ENCODE assay signal across 13 cellular contexts in genomic region chr1:240000634-240001033, GRCh38.
DNase-seq lines count a peak whose midpoint lies in the region; ATAC-seq and TF ChIP-seq lines count a peak whose summit lies in the region.
"Had no signal": no experiment of that assay in that cellular context is flagged by ENCODE, and none has a peak within 500 bp of the region (broad histone marks: within the 10 kb centered on the region; RNA-seq: fewer than 3 reads in every experiment).

No MANE protein-coding gene starts in this region.

- H3K79me2 ChIP-seq in GM23248 (ENCODE audit: insufficient read depth), result no peaks in the 10 kb centered on the region
- H3K79me2 ChIP-seq in SK-N-SH (ENCODE audit: insufficient read depth), result no peaks in the 10 kb centered on the region

- in situ Hi-C loops in GM23248 (cut with MboI), result no loop called here

- H3K9me2 ChIP-seq in GM23248 (ENCODE audit: insufficient read depth) (no peaks in the 10 kb centered on the region), SK-N-SH (no peaks in the 10 kb centered on the region)

- H4K20me1 ChIP-seq in GM23248 (ENCODE audit: insufficient read depth) (no peaks in the 10 kb centered on the region), SK-N-SH (ENCODE audit: insufficient read depth) (no peaks in the 10 kb centered on the region)

- H2AFZ ChIP-seq in GM23248 (no peak overlapping the region), SK-N-SH (ENCODE audit: low read depth) (no peak overlapping the region; the same call in 1 of the 2 replicates)

- H3K9ac ChIP-seq in GM23248 (no peak overlapping the region), SK-N-SH (peak overlapping the region; percentile 24; the same call in 1 of the 2 replicates)

- peak in 1 of 2 experiments; percentile 46; a peak in 1 of 4 replicates for TF ChIP-seq EP300 in SK-N-SH (IDR thresholded peaks at IDR 0.05; ENCODE audit: borderline replicate concordance in 1 of 2, low read depth in 1 of 2, low read length in 1 of 2)

- peaks cover 0 to 3% of the 10 kb centered on the region in 2 donors for H3K4me1 Mint-ChIP-seq in natural killer cell treated with Interleukin-12 subunit alpha and Interleukin-12 subunit beta and Interleukin-15 and Interleukin-18, amount 100 ng/mL, for 72 hours (ENCODE audit: low read depth in 2 of 2)

- H3K27ac ChIP-seq in GM23248 (no peak overlapping the region), SK-N-SH (ENCODE audit: low read depth in 2 of 2, low read length in 1 of 2) (peak overlapping the region; percentile 13 to 80; a peak in 3 of 4 replicates)

- no peak for TF ChIP-seq CTCF in SK-N-SH (IDR thresholded peaks at IDR 0.05)

- H3K4me3 ChIP-seq in GM23248, result no peak overlapping the region
- H3K4me3 ChIP-seq in SK-N-SH (ENCODE audit: low read depth in 2 of 2, low read length in 1 of 2), result no peak overlapping the region

- CTCF ChIA-PET in SK-N-SH (lab: Yijun Ruan, JAX), result no interaction called here

- H3K9me3 ChIP-seq in GM23248 (ENCODE audit: low read depth), result no peaks in the 10 kb centered on the region
- H3K9me3 ChIP-seq in SK-N-SH, result no peaks in the 10 kb centered on the region

- ATAC-seq in natural killer cell treated with Interleukin-12 subunit alpha and Interleukin-12 subunit beta and Interleukin-15 and Interleukin-18, amount 100 ng/mL, for 72 hours, result no peak
- no peak for ATAC-seq in GM21717 (IDR thresholded peaks at IDR 0.05; ENCODE audit: unreplicated experiment)
- ATAC-seq: stimulated activated naive CD8-positive, alpha-beta T cell treated with anti-CD3 and anti-CD28 coated beads, Interleukin-15, Interleukin-2, amounts not matched to agents 100 U/mL and 50 U/mL, for 24 hours had no signal

- H3K36me3 ChIP-seq in GM23248 (ENCODE audit: low read depth) (no peaks in the 10 kb centered on the region), SK-N-SH (replicated peaks in 1 of 2; ENCODE audit: control insufficient read depth in 1 of 2, insufficient read depth in 2 of 2, low read length in 1 of 2) (no peaks in the 10 kb centered on the region)

- DNase-seq in A172 (ENCODE audit: low spot score) (peak; percentile 74), GM23248 (peak; percentile 79), SK-N-SH (no peak), fibroblast of peridontal ligament (ENCODE audit: extremely low read depth) (peak; percentile 85), midbrain (lab: John Stamatoyannopoulos, UW) (no peak), cerebellum (ENCODE audit: low spot score) (no peak)
- no peak for DNase-seq in natural killer cell treated with Interleukin-12 subunit alpha and Interleukin-12 subunit beta and Interleukin-15 and Interleukin-18, amount 100 ng/mL, for 72 hours (ENCODE audit: low spot score)
- DNase-seq: activated T-cell treated with anti-CD3 and anti-CD28 coated beads for 4 hours; NCI-H2029 treated with DMSO at 0.1 percent for 48 hours; NCI-H82; stimulated activated naive CD8-positive, alpha-beta T cell treated with anti-CD3 and anti-CD28 coated beads, Interleukin-15, Interleukin-2, amounts not matched to agents 100 U/mL and 50 U/mL, for 24 hours had no signal

- POLR2A ChIA-PET in SK-N-SH (lab: Yijun Ruan, JAX), result no interaction called here

- H3F3A ChIP-seq in GM23248 (ENCODE audit: insufficient read depth), result peaks cover 8% of the 10 kb centered on the region; the same call in 1 of the 2 replicates
- peaks cover 19% of the 10 kb centered on the region for H3F3A ChIP-seq in SK-N-SH (replicated peaks; ENCODE audit: insufficient read depth)

- H3K27me3 Mint-ChIP-seq in natural killer cell treated with Interleukin-12 subunit alpha and Interleukin-12 subunit beta and Interleukin-15 and Interleukin-18, amount 100 ng/mL, for 72 hours, result peaks cover 17 to 39% of the 10 kb centered on the region in 2 donors

- no peak for TF ChIP-seq RAD21 in SK-N-SH (IDR thresholded peaks at IDR 0.05; ENCODE audit: low read length)

- no peaks in the 10 kb centered on the region for H3K36me3 Mint-ChIP-seq in natural killer cell treated with Interleukin-12 subunit alpha and Interleukin-12 subunit beta and Interleukin-15 and Interleukin-18, amount 100 ng/mL, for 72 hours
- H3K36me3 Mint-ChIP-seq: activated naive CD8-positive, alpha-beta T cell had no signal

- H3K4me1 ChIP-seq in GM23248 (ENCODE audit: insufficient read depth) (0 out of 2 replicates have a peak, but pooled peaks cover 3% of the 10 kb centered on the region), SK-N-SH (ENCODE audit: control insufficient read depth in 1 of 2, insufficient read depth in 2 of 2, low read depth in 1 of 2, low read length in 1 of 2) (peaks cover 6 to 8% of the 10 kb centered on the region in 2 experiments; a peak in 2 of 4 replicates)

- peaks cover 38% of the 10 kb centered on the region for H3K27me3 ChIP-seq in GM23248 (replicated peaks; ENCODE audit: insufficient read depth)
- H3K27me3 ChIP-seq in SK-N-SH (ENCODE audit: insufficient read depth), result peaks cover 16% of the 10 kb centered on the region; the same call in 1 of the 2 replicates

- H3K9me3 Mint-ChIP-seq in natural killer cell treated with Interleukin-12 subunit alpha and Interleukin-12 subunit beta and Interleukin-15 and Interleukin-18, amount 100 ng/mL, for 72 hours, result no peaks in the 10 kb centered on the region

- no peak overlapping the region for H3K4me3 Mint-ChIP-seq in natural killer cell treated with Interleukin-12 subunit alpha and Interleukin-12 subunit beta and Interleukin-15 and Interleukin-18, amount 100 ng/mL, for 72 hours
- H3K4me3 Mint-ChIP-seq: activated naive CD8-positive, alpha-beta T cell had no signal

- H3K4me2 ChIP-seq in GM23248 (ENCODE audit: unreplicated experiment), result no peak overlapping the region
- H3K4me2 ChIP-seq in SK-N-SH, result peak overlapping the region; percentile 29

- H3K27ac Mint-ChIP-seq in natural killer cell treated with Interleukin-12 subunit alpha and Interleukin-12 subunit beta and Interleukin-15 and Interleukin-18, amount 100 ng/mL, for 72 hours, result no peak overlapping the region
- H3K27ac Mint-ChIP-seq: activated naive CD8-positive, alpha-beta T cell had no signal

- WGBS in GM23248 (ENCODE audit: low coverage in 1 of 2, low lambda C conversion rate in 2 of 2, missing lambda C conversion rate in 2 of 2), 2 experiments, result 57 to 70% methylated on average over 4 of the region's 4 CpGs
- 47% methylated on average over 4 of the region's 4 CpGs for WGBS in SK-N-SH (ENCODE audit: low lambda C conversion rate)

TF ChIP-seq in SK-N-SH, 30 proteins besides CTCF, POLR2A, EP300 and RAD21:
- TF ChIP-seq TCF12 (IDR thresholded peaks at IDR 0.05) (peak; percentile 62; the same call in 1 of the 2 replicates), FOSL2 (IDR thresholded peaks at IDR 0.05; ENCODE audit: borderline replicate concordance, low read depth) (peak; percentile 95), GATA2 (CRISPR knock-in tag; IDR thresholded peaks at IDR 0.05) (no peak), RXRA (IDR thresholded peaks at IDR 0.05; ENCODE audit: borderline replicate concordance, low read depth) (no peak), EZH2phosphoT487 (IDR thresholded peaks at IDR 0.05; ENCODE audit: borderline replicate concordance, low read depth) (no peak), PBX3 (IDR thresholded peaks at IDR 0.05) (peak; percentile 85), MEF2A (IDR thresholded peaks at IDR 0.05; ENCODE audit: borderline replicate concordance, low read depth) (0 out of 2 replicates have a peak, but pooled peaks have one; percentile 13), JUND (IDR thresholded peaks at IDR 0.05) (peak; percentile 93)

Comparison
In these comparisons a context has a peak if more than half of its experiments do, and no peak if none do; other contexts are left out.
1. DNase-seq: peak in A172 (single experiment), GM23248 (single experiment) and fibroblast of peridontal ligament (single experiment); none in SK-N-SH (single experiment), midbrain (single experiment), natural killer cell treated with Interleukin-12 subunit alpha and Interleukin-12 subunit beta and Interleukin-15 and Interleukin-18, amount 100 ng/mL, for 72 hours (single experiment) and cerebellum (single experiment).